Comparison of ENCODE assay signal across 8 cellular contexts in genomic region chr19:10717356-10718204, GRCh38. TPM values are rescaled to one million over a fixed set of nuclear protein-coding genes. Genes with fewer than 3 reads are reported as not detected.
DNase-seq lines count a peak whose midpoint lies in the region; ATAC-seq and TF ChIP-seq lines count a peak whose summit lies in the region.

Gene DNM2 (plus strand): TSS chr19:10718079. CDS start chr19:10718243, 164 bp downstream.

- no peaks in the 10 kb centered on the region for H3K27me3 Mint-ChIP-seq in activated T-cell treated with anti-CD3 and anti-CD28 coated beads, Interleukin-2, amount 50 U/mL, for 24 hours

- H3K4me3 Mint-ChIP-seq in activated T-cell treated with anti-CD3 and anti-CD28 coated beads, Interleukin-2, amount 50 U/mL, for 24 hours, result peak within 1 kb of the TSS; percentile 97

- H3K4me1 Mint-ChIP-seq in activated T-cell treated with anti-CD3 and anti-CD28 coated beads, Interleukin-2, amount 50 U/mL, for 24 hours (ENCODE audit: low read depth), result peaks cover 41% of the 10 kb centered on the region

- H3K9ac ChIP-seq in mucosa of stomach (ENCODE audit: low read length), result peak within 1 kb of the TSS; percentile 98

- H3K9me3 Mint-ChIP-seq in activated T-cell treated with anti-CD3 and anti-CD28 coated beads, Interleukin-2, amount 50 U/mL, for 24 hours, result no peaks in the 10 kb centered on the region

- CTCF ChIA-PET in PC-9 (lab: Charles Lee), result interaction anchor here (0.5 to 3.4 kb wide), 9 partner anchors 11 to 150 kb away, joined by 3 to 24 read pairs (median 5); partner anchors contain the start of gene TMED1

- BruUV-seq in PC-9 (replicated peaks; lab: Mats Ljungman, UMichigan), result no TSS peak

- POLR2A ChIA-PET in PC-9 (lab: Charles Lee; ENCODE audit: unreplicated experiment), result interaction anchor here (0.5 to 1.0 kb wide), 10 partner anchors 20 to 818 kb away, joined by 3 to 17 read pairs (median 6); partner anchors contain the start of gene TMED1

- H3K4me3 ChIP-seq in Jurkat, Clone E6-1 (ENCODE audit: low read length), result peak within 1 kb of the TSS; percentile 92
- H3K4me3 ChIP-seq in PC-9 (peak within 1 kb of the TSS; percentile 95), mucosa of stomach (ENCODE audit: low read length) (peak within 1 kb of the TSS; percentile 93)

- H3K9me2 ChIP-seq in PC-9 (ENCODE audit: insufficient read depth), result no peaks in the 10 kb centered on the region

- H3K9me3 ChIP-seq in PC-9 (ENCODE audit: insufficient read depth, low read depth) (no peaks in the 10 kb centered on the region), mucosa of stomach (ENCODE audit: control insufficient read depth, low read length) (no peaks in the 10 kb centered on the region)

- H3K36me3 ChIP-seq in PC-9 (ENCODE audit: low read depth), result peaks cover 6% of the 10 kb centered on the region; the same call in 1 of the 2 replicates
- H3K36me3 ChIP-seq in mucosa of stomach (ENCODE audit: control insufficient read depth, insufficient read depth, low read length), result no peaks in the 10 kb centered on the region

- peak within 1 kb of the TSS; percentile 77 for H2AFZ ChIP-seq in PC-9

- H3K27me3 ChIP-seq in PC-9 (ENCODE audit: insufficient read depth, low read depth), result no peaks in the 10 kb centered on the region
- H3K27me3 ChIP-seq in mucosa of stomach (ENCODE audit: control insufficient read depth, insufficient read depth, low read length), result no peaks in the 10 kb centered on the region

- peak; percentile 87 for TF ChIP-seq CTCF in PC-9 (conservative IDR thresholded peaks at IDR 0.05)

- H3K79me2 ChIP-seq in PC-9 (ENCODE audit: low read depth), result peaks cover 46% of the 10 kb centered on the region

- intact Hi-C loops in PC-9 (cut with micrococcal nuclease; ENCODE audit: unreplicated experiment), result loop anchor here (1.0 to 5.0 kb wide), 7 partner anchors 32 to 300 kb away; partner anchors contain the start of gene TMED1

- no peak within 1 kb of the TSS for H3K27ac ChIP-seq in PC-9

- peak; percentile 83 for ATAC-seq in GM21576 (IDR thresholded peaks at IDR 0.05; ENCODE audit: unreplicated experiment)

- peak within 1 kb of the TSS; percentile 94 for H3K27ac Mint-ChIP-seq in activated T-cell treated with anti-CD3 and anti-CD28 coated beads, Interleukin-2, amount 50 U/mL, for 24 hours

- TF ChIP-seq POLR2A in erythroblast (IDR thresholded peaks at IDR 0.05; ENCODE audit: low read length), result peak; percentile 76

- peaks cover 24% of the 10 kb centered on the region for H3F3A ChIP-seq in PC-9 (ENCODE audit: insufficient read depth, low read depth)

- peak within 1 kb of the TSS; percentile 99 for H3K4me2 ChIP-seq in PC-9

- peaks cover 12% of the 10 kb centered on the region for H3K4me1 ChIP-seq in PC-9 (replicated peaks; ENCODE audit: insufficient read depth)
- H3K4me1 ChIP-seq in mucosa of stomach (ENCODE audit: control insufficient read depth, insufficient read depth, low read length), result peaks cover 27% of the 10 kb centered on the region

- DNase-seq in DMS153 treated with DMSO at 0.1 percent for 48 hours (lab: John Stamatoyannopoulos, UW; ENCODE audit: unreplicated experiment) (peak; percentile 100), PC-9 (peak; percentile 99 to 100), erythroblast (lab: John Stamatoyannopoulos, UW) (peak; percentile 100)
- peak; percentile 100 for DNase-seq in Jurkat, Clone E6-1 (ENCODE audit: low read depth, low spot score)
- DNase-seq in activated T-cell treated with anti-CD3 and anti-CD28 coated beads, Interleukin-2, amount 50 U/mL, for 24 hours, result peak; percentile 98
- peak; percentile 94 for DNase-seq in stimulated activated CD8-positive, alpha-beta memory T cell treated with anti-CD3 and anti-CD28 coated beads, Interleukin-7, amount 100 ng/mL, for 24 hours (ENCODE audit: low read depth)

- peaks cover 40% of the 10 kb centered on the region for H4K20me1 ChIP-seq in PC-9 (ENCODE audit: insufficient read depth)

- H3K36me3 Mint-ChIP-seq in activated T-cell treated with anti-CD3 and anti-CD28 coated beads, Interleukin-2, amount 50 U/mL, for 24 hours (ENCODE audit: low read depth), result peaks cover 38% of the 10 kb centered on the region

RNA-seq across cellular contexts. Expression of gene DNM2, which starts in this region (rescaled TPM):
- polyA plus RNA-seq in Jurkat, Clone E6-1 (2012; ENCODE audit: insufficient read depth, insufficient read length), result 143 TPM
- total RNA-seq in PC-9 (2021), result 169 and 188 TPM in 2 replicates
